ENCODE assay signal across 11 cellular contexts in the genomic region with DNA sequence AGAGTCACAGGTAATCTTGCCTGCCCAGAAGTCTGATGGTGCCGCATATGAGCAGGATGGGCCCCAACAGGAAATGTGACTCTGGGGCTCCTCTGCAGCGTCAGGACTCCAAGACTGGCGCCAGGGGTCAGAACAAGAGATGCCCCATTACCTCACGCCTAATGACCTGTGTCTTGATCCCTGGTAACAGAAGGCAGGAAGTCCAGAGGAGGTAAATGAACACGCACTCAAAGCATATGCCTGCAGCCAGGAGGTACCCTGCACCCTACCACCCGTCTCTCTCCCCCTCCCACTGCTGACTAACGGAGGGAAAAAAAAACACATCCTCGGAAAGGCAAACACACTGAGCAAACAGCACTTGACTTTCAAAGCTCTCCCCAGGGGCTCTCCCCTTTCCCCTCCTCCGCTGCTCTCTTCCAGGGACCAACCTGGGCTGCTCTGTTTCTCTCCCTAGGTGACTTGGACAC. TPM values are rescaled to one million over a fixed set of nuclear protein-coding genes. Genes with fewer than 3 reads are reported as not detected.
A peak's percentile ranks its signal among the peaks of the same experiment; 100 is the strongest.
DNase-seq lines count a peak whose midpoint lies in the region; ATAC-seq and TF ChIP-seq lines count a peak whose summit lies in the region.
"Had no signal": no experiment of that assay in that cellular context is flagged by ENCODE, and none has a peak within 500 bp of the region (broad histone marks: within the 10 kb centered on the region; RNA-seq: fewer than 3 reads in every experiment).

No MANE protein-coding gene starts in this region.

- no peak overlapping the region for H3K4me3 Mint-ChIP-seq in activated CD8-positive, alpha-beta T cell treated with anti-CD3 and anti-CD28 coated beads for 36 hours

- peaks cover 9% of the 10 kb centered on the region for H3K4me1 Mint-ChIP-seq in activated CD8-positive, alpha-beta T cell treated with anti-CD3 and anti-CD28 coated beads for 36 hours (ENCODE audit: low read depth)

- DNase-seq in HEK293T (ENCODE audit: extremely low spot score), result no peak
- peak; percentile 90 for DNase-seq in NCI-H2081 treated with DMSO at 0.1 percent for 48 hours (lab: John Stamatoyannopoulos, UW)
- DNase-seq in activated CD8-positive, alpha-beta T cell treated with anti-CD3 and anti-CD28 coated beads for 36 hours, result peak; percentile 7
- peak; percentile 70 for DNase-seq in renal cortical epithelial cell (ENCODE audit: low read depth)
- DNase-seq in GM19240 (ENCODE audit: insufficient read length, low spot score), result no peak
- no peak for DNase-seq in left ventricle myocardium superior
- DNase-seq: kidney, NCI-H1694, ovary had no signal

- POLR2A ChIA-PET in HEK293T (lab: Yijun Ruan, JAX), result no interaction called here
- POLR2A ChIA-PET in activated CD8-positive, alpha-beta T cell treated with anti-CD3 and anti-CD28 coated beads for 36 hours (lab: Charles Lee), result no interaction called here

- intact Hi-C loops in activated CD8-positive, alpha-beta T cell treated with anti-CD3 and anti-CD28 coated beads for 36 hours (cut with micrococcal nuclease), result no loop called here
- intact Hi-C loops in left ventricle myocardium superior (cut with micrococcal nuclease), result no loop called here

- H3K27me3 Mint-ChIP-seq in activated CD8-positive, alpha-beta T cell treated with anti-CD3 and anti-CD28 coated beads for 36 hours, result peaks cover 13% of the 10 kb centered on the region

- no peaks in the 10 kb centered on the region for H3K36me3 Mint-ChIP-seq in activated CD8-positive, alpha-beta T cell treated with anti-CD3 and anti-CD28 coated beads for 36 hours (ENCODE audit: low read depth)

- no peak for TF ChIP-seq CTCF in activated CD8-positive, alpha-beta T cell treated with anti-CD3 and anti-CD28 coated beads for 36 hours (IDR thresholded peaks at IDR 0.05)

- CTCF ChIA-PET in HEK293T (lab: Yijun Ruan, JAX), result interaction anchor here (0.5 kb wide), 1 partner anchor 8 kb away, joined by 3 read pairs; no protein-coding TSS in a partner anchor
- CTCF ChIA-PET in activated CD8-positive, alpha-beta T cell treated with anti-CD3 and anti-CD28 coated beads for 36 hours (lab: Charles Lee), result no interaction called here

- no peaks in the 10 kb centered on the region for H3K9me3 Mint-ChIP-seq in activated CD8-positive, alpha-beta T cell treated with anti-CD3 and anti-CD28 coated beads for 36 hours

- peak; percentile 49 for ATAC-seq in activated CD8-positive, alpha-beta T cell treated with anti-CD3 and anti-CD28 coated beads for 36 hours
- ATAC-seq in GM18909 (IDR thresholded peaks at IDR 0.05; ENCODE audit: poor library complexity, unreplicated experiment) (no peak), left ventricle myocardium superior (no peak)

- no peak overlapping the region for H3K27ac Mint-ChIP-seq in activated CD8-positive, alpha-beta T cell treated with anti-CD3 and anti-CD28 coated beads for 36 hours

TF ChIP-seq in HEK293T, 16 proteins besides CTCF, POLR2A, EP300 and RAD21:
- TF ChIP-seq ARNT (IDR thresholded peaks at IDR 0.05) (no peak), TARDBP (IDR thresholded peaks at IDR 0.05) (no peak), FOXA1 (IDR thresholded peaks at IDR 0.05) (0 out of 2 replicates have a peak, but pooled peaks have one; percentile 22)

RNA-seq across cellular contexts. Expression of a gene that starts 37.3 kb away (rescaled TPM):
- total RNA-seq in activated CD8-positive, alpha-beta T cell treated with anti-CD3 and anti-CD28 coated beads for 36 hours, result not detected
- total RNA-seq in renal cortical epithelial cell, result not detected in 2 replicates
- 2.1 TPM for total RNA-seq in left ventricle myocardium superior
- total RNA-seq: fibroblast of lung had no signal

RNA-seq across cellular contexts. Expression of a gene that starts 50.9 kb away (rescaled TPM):
- total RNA-seq in activated CD8-positive, alpha-beta T cell treated with anti-CD3 and anti-CD28 coated beads for 36 hours, result 1 to 10 TPM; 1.2 to 2.4 TPM
- 0.25 and 0.35 TPM in 2 replicates for total RNA-seq in renal cortical epithelial cell
- total RNA-seq in left ventricle myocardium superior, result 29.2 TPM
- total RNA-seq: fibroblast of lung had no signal

Comparison
In these comparisons a context has a peak if more than half of its experiments do, and no peak if none do; other contexts are left out.
1. DNase-seq: peak in NCI-H2081 treated with DMSO at 0.1 percent for 48 hours (single experiment), activated CD8-positive, alpha-beta T cell treated with anti-CD3 and anti-CD28 coated beads for 36 hours (single experiment) and renal cortical epithelial cell (single experiment); none in HEK293T (single experiment), GM19240 (single experiment) and left ventricle myocardium superior (single experiment).